16 cellular contexts compared by ENCODE assay signal in the genomic region with DNA sequence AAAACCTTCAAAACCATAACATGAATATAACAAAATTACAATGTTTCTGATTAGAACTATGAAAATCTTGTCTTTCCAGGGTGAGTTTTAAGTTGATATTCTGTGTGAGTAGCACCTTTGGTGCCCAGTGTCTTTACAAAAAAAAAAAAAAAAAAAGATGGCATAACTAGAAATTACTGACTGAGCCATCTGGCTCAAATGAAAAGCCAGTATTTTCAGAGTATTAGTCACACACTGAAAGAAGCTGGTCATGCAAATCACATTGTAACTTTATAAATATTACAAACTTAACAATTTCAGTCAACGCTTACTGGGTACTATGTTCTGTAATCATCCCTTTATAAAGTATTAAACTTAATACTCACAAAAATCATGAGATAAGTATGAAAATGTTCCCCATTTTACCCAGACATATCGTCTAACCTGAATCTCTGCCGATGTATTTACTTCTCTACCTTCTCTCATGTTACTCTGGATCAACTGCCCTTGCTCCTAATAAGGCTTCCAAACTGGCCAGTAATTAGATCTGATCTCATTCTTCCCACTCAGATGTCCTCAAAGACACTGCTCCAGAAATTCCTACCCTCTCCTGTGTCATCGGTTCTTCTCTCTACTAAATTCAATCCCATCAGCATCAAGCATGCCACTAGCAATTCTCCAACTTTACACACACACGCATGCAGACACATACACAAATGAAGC. TPM values are rescaled to one million over a fixed set of nuclear protein-coding genes. Genes with fewer than 3 reads are reported as not detected.
DNase-seq lines count a peak whose midpoint lies in the region; ATAC-seq and TF ChIP-seq lines count a peak whose summit lies in the region.
"Had no signal": no experiment of that assay in that cellular context is flagged by ENCODE, and none has a peak within 500 bp of the region (broad histone marks: within the 10 kb centered on the region; RNA-seq: fewer than 3 reads in every experiment).

No MANE protein-coding gene starts in this region.

- no peak overlapping the region for H2BK5ac ChIP-seq in IMR-90 (ENCODE audit: low read depth, low read length, poor library complexity, severe bottlenecking)

- no peak for TF ChIP-seq POLR2A in IMR-90 (IDR thresholded peaks at IDR 0.05; ENCODE audit: low read depth, low read length)

- intact Hi-C loops in IMR-90 (cut with micrococcal nuclease), result no loop called here

- WGBS in IMR-90 (ENCODE audit: extremely low coverage in 2 of 2, insufficient read length in 1 of 2), 2 experiments, result 80% methylated on average over 1 of the region's 5 CpGs; no CpG with 5 or more reads in 1 of the 2 experiments

- H4K8ac ChIP-seq in IMR-90 (ENCODE audit: low read depth in 2 of 2, low read length in 2 of 2), result no peak overlapping the region

- H3K4me1 ChIP-seq in IMR-90 (ENCODE audit: control insufficient read depth, insufficient read depth, low read length) (peaks cover 9% of the 10 kb centered on the region), osteoblast (ENCODE audit: insufficient read depth, low read length) (peaks cover 13% of the 10 kb centered on the region)

- no peak overlapping the region for H2AK5ac ChIP-seq in IMR-90 (ENCODE audit: low read depth, low read length)

- no peak overlapping the region for H2BK120ac ChIP-seq in IMR-90 (ENCODE audit: low read depth, low read length)

- BruUV-seq in IMR-90 (replicated peaks; lab: Mats Ljungman, UMichigan), result no TSS peak

- H3K27ac ChIP-seq in IMR-90 (ENCODE audit: insufficient read depth, low read length), result no peak overlapping the region
- no peak overlapping the region for H3K27ac ChIP-seq in osteoblast (ENCODE audit: low read depth, low read length)

- H3K18ac ChIP-seq in IMR-90 (ENCODE audit: low read depth, low read length), result no peak overlapping the region

- no peaks in the 10 kb centered on the region for H3K9me3 Mint-ChIP-seq in activated CD4-positive, alpha-beta T cell treated with anti-CD3 and anti-CD28 coated beads, Interleukin-2, amount 10 ng/mL, durations not matched to agents 7 days and 5 days
- H3K9me3 Mint-ChIP-seq: dendritic cell treated with granulocyte-macrophage colony-stimulating factor and Interleukin-4, amounts not matched to agents 40 ng/mL and 50 ng/mL, for 4 days had no signal

- H3K4me3 Mint-ChIP-seq in activated CD4-positive, alpha-beta T cell treated with anti-CD3 and anti-CD28 coated beads, Interleukin-2, amount 10 ng/mL, durations not matched to agents 7 days and 5 days, result no peak overlapping the region
- H3K4me3 Mint-ChIP-seq: dendritic cell treated with granulocyte-macrophage colony-stimulating factor and Interleukin-4, amounts not matched to agents 40 ng/mL and 50 ng/mL, for 4 days; T-helper 17 cell had no signal

- H3K79me1 ChIP-seq in IMR-90 (ENCODE audit: low read depth in 1 of 2, low read length in 2 of 2), result peaks cover 15 to 64% of the 10 kb centered on the region in 2 experiments

- H3K27me3 ChIP-seq in IMR-90 (ENCODE audit: control insufficient read depth, insufficient read depth, low read length) (no peaks in the 10 kb centered on the region), osteoblast (ENCODE audit: insufficient read depth, low read length) (no peaks in the 10 kb centered on the region)

- POLR2A ChIA-PET in IMR-90 (lab: Charles Lee; ENCODE audit: unreplicated experiment), result interaction anchor here (0.6 to 0.7 kb wide), 3 partner anchors 46 to 195 kb away, joined by 3 to 20 read pairs (median 6); no protein-coding TSS in a partner anchor
- POLR2A ChIA-PET in activated CD4-positive, alpha-beta T cell treated with anti-CD3 and anti-CD28 coated beads, Interleukin-2, amount 10 ng/mL, durations not matched to agents 7 days and 5 days (lab: Charles Lee), result no interaction called here

- H2AFZ ChIP-seq in IMR-90 (replicated peaks; ENCODE audit: low read length, poor library complexity) (no peak overlapping the region), osteoblast (ENCODE audit: low read length) (no peak overlapping the region)

- dilution Hi-C loops in IMR-90 (cut with HindIII; ENCODE audit: low sequenced_read_pairs, unreplicated experiment), result no loop called here

- H3K14ac ChIP-seq in IMR-90 (replicated peaks; ENCODE audit: low read depth, low read length), result no peak overlapping the region

- H3K9me1 ChIP-seq in IMR-90 (ENCODE audit: insufficient read depth, low read length), result peaks cover 23% of the 10 kb centered on the region

- no peaks in the 10 kb centered on the region for H3K9me3 ChIP-seq in IMR-90 (ENCODE audit: control insufficient read depth, insufficient read depth, low read length)
- no peaks in the 10 kb centered on the region for H3K9me3 ChIP-seq in osteoblast (ENCODE audit: low read depth, low read length)

- no peak overlapping the region for H3K27ac Mint-ChIP-seq in activated CD4-positive, alpha-beta T cell treated with anti-CD3 and anti-CD28 coated beads, Interleukin-2, amount 10 ng/mL, durations not matched to agents 7 days and 5 days
- H3K27ac Mint-ChIP-seq: dendritic cell treated with granulocyte-macrophage colony-stimulating factor and Interleukin-4, amounts not matched to agents 40 ng/mL and 50 ng/mL, for 4 days; T-helper 17 cell had no signal

- peak; percentile 29 for DNase-seq in EL
- peak; percentile 55 for DNase-seq in IMR-90
- peak; percentile 41 for DNase-seq in cerebellum (ENCODE audit: low spot score)
- no peak for DNase-seq in osteoblast (ENCODE audit: insufficient read length, low spot score, missing footprints)
- DNase-seq in activated CD4-positive, alpha-beta T cell treated with anti-CD3 and anti-CD28 coated beads, Interleukin-2, amount 10 ng/mL, durations not matched to agents 7 days and 5 days, result no peak
- DNase-seq in iPS-NIHi11 (ENCODE audit: low spot score), result no peak
- no peak for DNase-seq in GOT3 (lab: John Stamatoyannopoulos, UW)
- DNase-seq: activated CD4-positive, alpha-beta T cell treated with anti-CD3 and anti-CD28 coated beads for 48 hours; amniotic stem cell; DMS53; mesendoderm; NCI-H1417 treated with DMSO at 0.1 percent for 48 hours; NCI-H510A; T-helper 17 cell had no signal

- no peak overlapping the region for H3K9ac ChIP-seq in IMR-90 (ENCODE audit: low read depth, low read length)

- peak overlapping the region; percentile 7; the same call in 1 of the 2 replicates for H3K23ac ChIP-seq in IMR-90 (ENCODE audit: low read depth, low read length)

- no peak overlapping the region for H2BK20ac ChIP-seq in IMR-90 (ENCODE audit: low read depth, low read length)

- no peak overlapping the region for H3K56ac ChIP-seq in IMR-90 (ENCODE audit: extremely low read depth, insufficient read depth, low read length)

- CTCF ChIA-PET in IMR-90 (lab: Yijun Ruan, JAX), result no interaction called here
- CTCF ChIA-PET in activated CD4-positive, alpha-beta T cell treated with anti-CD3 and anti-CD28 coated beads, Interleukin-2, amount 10 ng/mL, durations not matched to agents 7 days and 5 days (lab: Charles Lee), result interaction anchor here (0.6 to 1.0 kb wide), 2 partner anchors 12 to 115 kb away, joined by 3 read pairs; no protein-coding TSS in a partner anchor

- no peak overlapping the region for H3K4me3 ChIP-seq in IMR-90 (ENCODE audit: insufficient read depth, low read depth, low read length)
- no peak overlapping the region for H3K4me3 ChIP-seq in osteoblast (ENCODE audit: insufficient read depth, low read length)

- peak; percentile 65 for ATAC-seq in IMR-90 (ENCODE audit: low read depth)
- ATAC-seq in GM21619 (IDR thresholded peaks at IDR 0.05; ENCODE audit: unreplicated experiment), result no peak
- ATAC-seq: T-helper 17 cell had no signal

- H4K20me1 ChIP-seq in IMR-90 (ENCODE audit: insufficient read depth, low read length), result peaks cover 89% of the 10 kb centered on the region
- H4K20me1 ChIP-seq in osteoblast (ENCODE audit: insufficient read depth, low read length), result peaks cover 66% of the 10 kb centered on the region

- H2BK15ac ChIP-seq in IMR-90 (ENCODE audit: low read depth, low read length), result no peak overlapping the region

- H3K36me3 ChIP-seq in IMR-90 (ENCODE audit: control insufficient read depth, insufficient read depth, low read length), result no peaks in the 10 kb centered on the region
- H3K36me3 ChIP-seq in osteoblast (ENCODE audit: insufficient read depth, low read length), result no peaks in the 10 kb centered on the region

- peaks cover 100% of the 10 kb centered on the region for H3K79me2 ChIP-seq in osteoblast (ENCODE audit: insufficient read depth, low read length)

- H3K27me3 Mint-ChIP-seq in activated CD4-positive, alpha-beta T cell treated with anti-CD3 and anti-CD28 coated beads, Interleukin-2, amount 10 ng/mL, durations not matched to agents 7 days and 5 days, result no peaks in the 10 kb centered on the region
- H3K27me3 Mint-ChIP-seq: dendritic cell treated with granulocyte-macrophage colony-stimulating factor and Interleukin-4, amounts not matched to agents 40 ng/mL and 50 ng/mL, for 4 days; T-helper 17 cell had no signal

- TF ChIP-seq CTCF in IMR-90 (conservative IDR thresholded peaks at IDR 0.05; ENCODE audit: low read depth, low read length) (no peak), osteoblast (IDR thresholded peaks at IDR 0.05; ENCODE audit: extremely low read depth, low read depth, low read length) (no peak)

- no peak overlapping the region for H3K4ac ChIP-seq in IMR-90 (ENCODE audit: low read depth, low read length)

- H3K4me2 ChIP-seq in IMR-90 (ENCODE audit: low read depth, low read length), result no peak overlapping the region
- H3K4me2 ChIP-seq in osteoblast (ENCODE audit: insufficient read depth, low read length), result peak overlapping the region; percentile 26

- in situ Hi-C loops in IMR-90 (cut with MboI; ENCODE audit: low sequenced_read_pairs), result no loop called here

- H4K5ac ChIP-seq in IMR-90 (ENCODE audit: low read depth, low read length), result no peak overlapping the region

- peaks cover 17% of the 10 kb centered on the region for H3K4me1 Mint-ChIP-seq in activated CD4-positive, alpha-beta T cell treated with anti-CD3 and anti-CD28 coated beads, Interleukin-2, amount 10 ng/mL, durations not matched to agents 7 days and 5 days

- H4K91ac ChIP-seq in IMR-90 (ENCODE audit: insufficient read depth, low read depth, low read length), result no peak overlapping the region

- no peak for TF ChIP-seq RAD21 in IMR-90 (IDR thresholded peaks at IDR 0.05; ENCODE audit: low read length)

- peaks cover 2% of the 10 kb centered on the region for H3K36me3 Mint-ChIP-seq in activated CD4-positive, alpha-beta T cell treated with anti-CD3 and anti-CD28 coated beads, Interleukin-2, amount 10 ng/mL, durations not matched to agents 7 days and 5 days (ENCODE audit: low read depth)

- no peak overlapping the region for H2AK9ac ChIP-seq in IMR-90 (replicated peaks; ENCODE audit: low read depth, low read length, poor library complexity)

TF ChIP-seq in IMR-90, 13 proteins besides CTCF, POLR2A, EP300 and RAD21 (continues in another document):
- TF ChIP-seq RFX5 (IDR thresholded peaks at IDR 0.05; ENCODE audit: low read depth, low read length) (no peak), SMC3 (IDR thresholded peaks at IDR 0.05; ENCODE audit: low read depth, low read length) (no peak)

RNA-seq across cellular contexts. Expression of a gene that starts 25.4 kb away (rescaled TPM):
- total RNA-seq in IMR-90 (2012; rRNA removed), result 26.3 and 37.5 TPM in 2 replicates
- polyA plus RNA-seq in IMR-90 (2012; rRNA removed), result 26.6 and 28.9 TPM in 2 replicates
- polyA plus RNA-seq in IMR-90 (2012; cell fraction: cytosol; rRNA removed), result 9.0 and 16.1 TPM in 2 replicates
- polyA plus RNA-seq in IMR-90 (2012; cell fraction: nucleus; rRNA removed; ENCODE audit: low replicate concordance), result 8.5 and 16.7 TPM in 2 replicates
- 52.4 TPM for total RNA-seq in cerebellum
- 36.2 and 37.7 TPM in 2 replicates for total RNA-seq in osteoblast
- total RNA-seq in activated CD4-positive, alpha-beta T cell treated with anti-CD3 and anti-CD28 coated beads, Interleukin-2, amount 10 ng/mL, durations not matched to agents 7 days and 5 days, result 10 to 100 TPM; 51.6 to 56.7 TPM

Comparison
In these comparisons a context has a peak if more than half of its experiments do, and no peak if none do; other contexts are left out.
1. DNase-seq: peak in EL (single experiment), IMR-90 (single experiment) and cerebellum (single experiment); none in osteoblast (single experiment), activated CD4-positive, alpha-beta T cell treated with anti-CD3 and anti-CD28 coated beads, Interleukin-2, amount 10 ng/mL, durations not matched to agents 7 days and 5 days (single experiment), iPS-NIHi11 (single experiment) and GOT3 (single experiment).